16 cellular contexts compared by ENCODE assay signal in genomic region chr13:33561627-33562026, GRCh38.
DNase-seq lines count a peak whose midpoint lies in the region; ATAC-seq and TF ChIP-seq lines count a peak whose summit lies in the region.
"Had no signal": no experiment of that assay in that cellular context is flagged by ENCODE, and none has a peak within 500 bp of the region (broad histone marks: within the 10 kb centered on the region; RNA-seq: fewer than 3 reads in every experiment).

No MANE protein-coding gene starts in this region.

- no peak overlapping the region for H3K4ac ChIP-seq in H9 (ENCODE audit: low read depth, low read length)

- H3K27ac Mint-ChIP-seq in H9: no peak overlapping the region
- H3K27ac Mint-ChIP-seq: CD14-positive monocyte; CD4-positive, alpha-beta memory T cell had no signal

- H4K20me1 ChIP-seq in OCI-LY7 (ENCODE audit: insufficient read depth, low read length): no peaks in the 10 kb centered on the region
- no peaks in the 10 kb centered on the region for H4K20me1 ChIP-seq in H9 (ENCODE audit: control insufficient read depth, insufficient read depth, insufficient read length)
- H4K20me1 ChIP-seq: BLaER1 had no signal

- CTCF ChIA-PET in HEK293T (lab: Yijun Ruan, JAX): no interaction called here
- CTCF ChIA-PET in OCI-LY7 (lab: Charles Lee; ENCODE audit: unreplicated experiment): no interaction called here

- no peak for ATAC-seq in GM21786 (IDR thresholded peaks at IDR 0.05; ENCODE audit: unreplicated experiment)

- TF ChIP-seq CTCF in OCI-LY7 (conservative IDR thresholded peaks at IDR 0.05; ENCODE audit: low read length) (no peak), esophagus muscularis mucosa (IDR thresholded peaks at IDR 0.05) (no peak), lower leg skin (IDR thresholded peaks at IDR 0.05) (no peak), H9 (conservative IDR thresholded peaks at IDR 0.05) (no peak)

- TF ChIP-seq POLR2A in esophagus muscularis mucosa (IDR thresholded peaks at IDR 0.05; ENCODE audit: low read depth): no peak
- TF ChIP-seq POLR2A in lower leg skin (IDR thresholded peaks at IDR 0.05): no peak

- intact Hi-C loops in OCI-LY7 (cut with micrococcal nuclease; ENCODE audit: unreplicated experiment) (no loop called here), esophagus muscularis mucosa (cut with DNase I) (no loop called here), lower leg skin (cut with DNase I; ENCODE audit: low total_unique reads) (no loop called here)

- H2BK15ac ChIP-seq in H9 (ENCODE audit: low read depth, low read length): no peak overlapping the region

- H2BK20ac ChIP-seq in H9 (ENCODE audit: low read depth, low read length, poor library complexity, severe bottlenecking): no peak overlapping the region

- peak overlapping the region; percentile 13; the same call in 1 of the 2 replicates for H3K4me2 ChIP-seq in OCI-LY7 (ENCODE audit: low read length)
- no peak overlapping the region for H3K4me2 ChIP-seq in H9 (ENCODE audit: insufficient read depth, insufficient read length, low read length)
- H3K4me2 ChIP-seq: BLaER1 had no signal

- H2AK5ac ChIP-seq in H9 (ENCODE audit: insufficient read length, low read length): no peak overlapping the region

- no peaks in the 10 kb centered on the region for H3K9me2 ChIP-seq in OCI-LY7 (ENCODE audit: insufficient read depth, low read length)

- no peaks in the 10 kb centered on the region for H3K79me1 ChIP-seq in H9 (ENCODE audit: insufficient read depth, low read depth, low read length, poor library complexity, severe bottlenecking)

- WGBS in esophagus muscularis mucosa: 30% methylated on average over 2 of the region's 2 CpGs
- WGBS in lower leg skin, 2 donors: 30 to 43% methylated on average over 2 of the region's 2 CpGs
- no CpG with 5 or more reads among the region's 2 CpGs for WGBS in H9 (ENCODE audit: extremely low coverage, insufficient read length, low lambda C conversion rate)

- H4K91ac ChIP-seq in H9 (ENCODE audit: insufficient read length, low read depth, low read length): no peak overlapping the region

- H3K9me3 ChIP-seq in OCI-LY7 (ENCODE audit: low read length) (0 out of 2 replicates have a peak, but pooled peaks cover 4% of the 10 kb centered on the region), esophagus muscularis mucosa (no peaks in the 10 kb centered on the region), H9 (ENCODE audit: control insufficient read depth, low read depth, low read length) (no peaks in the 10 kb centered on the region)
- H3K9me3 ChIP-seq: BLaER1, HAP-1 had no signal

- no peak overlapping the region for H2BK120ac ChIP-seq in H9 (ENCODE audit: low read depth, low read length, poor library complexity, severe bottlenecking)

- peak overlapping the region; percentile 9; the same call in 1 of the 2 replicates for H2AFZ ChIP-seq in OCI-LY7 (ENCODE audit: low read length)
- H2AFZ ChIP-seq in H9 (ENCODE audit: low read length): no peak overlapping the region

- no TSS peak for BruUV-seq in OCI-LY7 (replicated peaks; lab: Mats Ljungman, UMichigan)

- H3K27me3 ChIP-seq in esophagus muscularis mucosa (no peaks in the 10 kb centered on the region), H9 (ENCODE audit: insufficient read depth, low read length) (no peaks in the 10 kb centered on the region)
- H3K27me3 ChIP-seq: BLaER1 had no signal

- H4K8ac ChIP-seq in H9 (replicated peaks; ENCODE audit: insufficient read length, low read depth, low read length): no peak overlapping the region

- H3K36me3 Mint-ChIP-seq in H9 (ENCODE audit: insufficient read depth in 1 of 3, low read depth in 3 of 3): no peaks in the 10 kb centered on the region
- H3K36me3 Mint-ChIP-seq: CD14-positive monocyte; CD4-positive, alpha-beta memory T cell had no signal

- H3K4me1 ChIP-seq in OCI-LY7 (ENCODE audit: insufficient read depth, low read length, poor library complexity, severe bottlenecking) (peaks cover 8% of the 10 kb centered on the region), esophagus muscularis mucosa (peaks cover 3 to 41% (median 35%) of the 10 kb centered on the region in 4 donors), H9 (ENCODE audit: insufficient read depth, low read length) (no peaks in the 10 kb centered on the region)
- H3K4me1 ChIP-seq: BLaER1 had no signal

- H3K36me3 ChIP-seq in OCI-LY7 (ENCODE audit: insufficient read depth, low read length): no peaks in the 10 kb centered on the region
- no peaks in the 10 kb centered on the region for H3K36me3 ChIP-seq in esophagus muscularis mucosa
- H3K36me3 ChIP-seq: BLaER1, HAP-1 had no signal

- H3K23me2 ChIP-seq in H9 (ENCODE audit: insufficient read length, low read depth, low read length, poor library complexity, severe bottlenecking): no peaks in the 10 kb centered on the region

- H3K56ac ChIP-seq in H9 (ENCODE audit: insufficient read length, low read depth, low read length): no peak overlapping the region

- H2BK12ac ChIP-seq in H9 (ENCODE audit: insufficient read length, low read depth, low read length): no peak overlapping the region

- H3K4me3 ChIP-seq in OCI-LY7 (ENCODE audit: low read depth, low read length, poor library complexity, severe bottlenecking): no peak overlapping the region
- no peak overlapping the region for H3K4me3 ChIP-seq in esophagus muscularis mucosa
- H3K4me3 ChIP-seq in lower leg skin (ENCODE audit: low read depth, poor library complexity, severe bottlenecking): no peak overlapping the region
- H3K4me3 ChIP-seq: BLaER1, HAP-1 had no signal

- H3K9me3 Mint-ChIP-seq in H9: no peaks in the 10 kb centered on the region
- H3K9me3 Mint-ChIP-seq: CD4-positive, alpha-beta memory T cell had no signal

- H3K4me3 Mint-ChIP-seq in H9: no peak overlapping the region
- H3K4me3 Mint-ChIP-seq: CD14-positive monocyte; CD4-positive, alpha-beta memory T cell had no signal

- H3T11ph ChIP-seq in H9 (ENCODE audit: low read length): no peak overlapping the region

- peaks cover 3 to 5% of the 10 kb centered on the region in 2 experiments; a peak in 2 of 4 replicates for H3K4me1 Mint-ChIP-seq in H9
- H3K4me1 Mint-ChIP-seq: CD14-positive monocyte; CD4-positive, alpha-beta memory T cell had no signal

- no peak overlapping the region for H3K23ac ChIP-seq in H9 (ENCODE audit: insufficient read length, low read depth, low read length)

- DNase-seq in HEK293T (ENCODE audit: extremely low spot score) (no peak), OCI-LY7 (ENCODE audit: low spot score) (no peak), esophagus muscularis mucosa (ENCODE audit: extremely low spot score) (no peak), lower leg skin (ENCODE audit: low spot score in 2 of 2) (no peak), NCI-H2081 (lab: John Stamatoyannopoulos, UW) (no peak), H9 (no peak)
- DNase-seq: 8988T; CD4-positive, alpha-beta memory T cell; DMS153; DMS79; GF-D8 had no signal

- no peak overlapping the region for H3K18ac ChIP-seq in H9 (ENCODE audit: insufficient read length, low read depth, low read length)

- no peaks in the 10 kb centered on the region; the same call in 1 of the 2 replicates for H3K27me3 Mint-ChIP-seq in H9 (ENCODE audit: low read depth)

- no peak overlapping the region for H3K9ac ChIP-seq in H9 (ENCODE audit: extremely low read depth, insufficient read length, low read length)
- H3K9ac ChIP-seq: BLaER1 had no signal

- no peak overlapping the region for H3K14ac ChIP-seq in H9 (ENCODE audit: insufficient read depth, low read length)

- POLR2A ChIA-PET in HEK293T (lab: Yijun Ruan, JAX): no interaction called here
- POLR2A ChIA-PET in OCI-LY7 (lab: Charles Lee): interaction anchor here (0.7 to 1.2 kb wide), 3 partner anchors 9 to 336 kb away, joined by 3 read pairs; no protein-coding TSS in a partner anchor

- no peak overlapping the region for H4K5ac ChIP-seq in H9 (ENCODE audit: insufficient read length, low read depth, low read length)

- TF ChIP-seq EP300 in esophagus muscularis mucosa (IDR thresholded peaks at IDR 0.05): no peak

- no peak overlapping the region for H2BK5ac ChIP-seq in H9 (ENCODE audit: insufficient read length, low read length)

- H3K27ac ChIP-seq in OCI-LY7 (ENCODE audit: low read depth, low read length, poor library complexity, severe bottlenecking) (no peak overlapping the region), esophagus muscularis mucosa (replicated peaks in 1 of 4) (peak overlapping the region in 3 of 4 donors; percentile 17 to 21 (median 20)), H9 (ENCODE audit: insufficient read length, low read depth, low read length) (no peak overlapping the region)
- H3K27ac ChIP-seq: BLaER1, HL-60 had no signal

- H3K79me2 ChIP-seq in OCI-LY7 (ENCODE audit: insufficient read depth, low read depth, low read length): no peaks in the 10 kb centered on the region
- H3K79me2 ChIP-seq in H9 (ENCODE audit: insufficient read depth, low read length): no peaks in the 10 kb centered on the region

TF ChIP-seq in HEK293T, 16 proteins besides CTCF, POLR2A, EP300 and RAD21:
- no peak for TF ChIP-seq BHLHE40 (IDR thresholded peaks at IDR 0.05; ENCODE audit: borderline replicate concordance)
- peak; percentile 54 for TF ChIP-seq PKNOX1 (IDR thresholded peaks at IDR 0.05)

Comparison
In these comparisons a context has a peak if more than half of its experiments do, and no peak if none do; other contexts are left out.
1. H3K27ac ChIP-seq: peak in esophagus muscularis mucosa (3 of 4); none in OCI-LY7 (single experiment) and H9 (single experiment).